In the genomic region with DNA sequence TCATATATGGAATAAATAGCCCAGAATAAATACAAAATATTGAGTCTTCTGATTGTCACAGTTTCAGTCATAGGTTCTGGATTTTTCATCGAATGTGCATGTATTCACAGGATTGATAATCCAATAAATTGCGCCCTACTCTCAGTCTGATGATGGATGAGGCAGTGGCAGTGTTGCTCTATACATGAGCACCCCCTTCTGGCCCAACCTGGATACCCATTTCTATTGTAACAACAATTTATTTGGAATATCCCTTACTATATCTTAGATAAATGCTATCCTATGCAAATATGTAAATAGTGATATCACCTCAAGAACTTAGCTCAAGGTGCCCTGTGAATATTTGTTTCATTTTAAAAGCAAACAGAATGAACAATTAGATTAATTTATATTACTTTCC, we compare ENCODE assay signal across 8 cellular contexts.
A peak's percentile ranks its signal among the peaks of the same experiment; 100 is the strongest.
DNase-seq lines count a peak whose midpoint lies in the region; ATAC-seq and TF ChIP-seq lines count a peak whose summit lies in the region.

No MANE protein-coding gene starts in this region.

- TF ChIP-seq CTCF in brain microvascular endothelial cell (IDR thresholded peaks at IDR 0.05; ENCODE audit: low read depth, low read length, missing control alignments): peak; percentile 66
- peak; percentile 72 for TF ChIP-seq CTCF in neural progenitor cell (IDR thresholded peaks at IDR 0.05)

- H3K9ac ChIP-seq in neural progenitor cell: no peak overlapping the region

- no peaks in the 10 kb centered on the region for H3K9me3 Mint-ChIP-seq in neural progenitor cell

- H3F3A ChIP-seq in neural progenitor cell (ENCODE audit: low read depth): no peaks in the 10 kb centered on the region

- no peaks in the 10 kb centered on the region for H3K27me3 Mint-ChIP-seq in neural progenitor cell (ENCODE audit: insufficient read depth, low read depth)

- H3K27ac ChIP-seq in brain microvascular endothelial cell: no peak overlapping the region
- H3K27ac ChIP-seq in neural progenitor cell: no peak overlapping the region

- H2AFZ ChIP-seq in neural progenitor cell (replicated peaks): no peak overlapping the region

- no peaks in the 10 kb centered on the region for H3K79me2 ChIP-seq in neural progenitor cell (ENCODE audit: low read depth)

- ATAC-seq in HG02970 (IDR thresholded peaks at IDR 0.05; ENCODE audit: low FRiP score, unreplicated experiment) (no peak), left lobe of liver (no peak)

- H3K4me3 Mint-ChIP-seq in neural progenitor cell: no peak overlapping the region

- H3K36me3 Mint-ChIP-seq in neural progenitor cell: no peaks in the 10 kb centered on the region

- no peaks in the 10 kb centered on the region for H4K20me1 ChIP-seq in neural progenitor cell (ENCODE audit: low read depth)

- no peaks in the 10 kb centered on the region for H3K9me3 ChIP-seq in neural progenitor cell (ENCODE audit: low read depth)

- H3K36me3 ChIP-seq in brain microvascular endothelial cell (replicated peaks): no peaks in the 10 kb centered on the region
- no peaks in the 10 kb centered on the region for H3K36me3 ChIP-seq in neural progenitor cell

- H3K4me3 ChIP-seq in brain microvascular endothelial cell (ENCODE audit: low read depth, low read length) (no peak overlapping the region), neural progenitor cell (no peak overlapping the region)

- in situ Hi-C loops in brain microvascular endothelial cell (cut with HindIII; ENCODE audit: low pct_ligation_motif_present, low sequenced_read_pairs): no loop called here

- peak; percentile 0 for DNase-seq in NCI-H510A treated with DMSO at 0.1 percent for 48 hours (lab: John Stamatoyannopoulos, UW)
- no peak for DNase-seq in NCI-H510A (lab: John Stamatoyannopoulos, UW)
- DNase-seq in Kasumi-1 (lab: John Stamatoyannopoulos, UW): peak; percentile 18 to 25
- peak; percentile 27 for DNase-seq in brain microvascular endothelial cell
- peak; percentile 46 for DNase-seq in neural progenitor cell (ENCODE audit: low spot score)
- DNase-seq in activated CD4-positive, alpha-beta T cell treated with anti-CD3 and anti-CD28 coated beads for 4 hours: no peak
- DNase-seq in left lobe of liver (ENCODE audit: low spot score): no peak

- peaks cover 17% of the 10 kb centered on the region for H3K4me1 Mint-ChIP-seq in neural progenitor cell

- no peaks in the 10 kb centered on the region for H3K27me3 ChIP-seq in brain microvascular endothelial cell (replicated peaks)
- H3K27me3 ChIP-seq in neural progenitor cell: no peaks in the 10 kb centered on the region

- H3K27ac Mint-ChIP-seq in neural progenitor cell: no peak overlapping the region

- no peak overlapping the region for H3K4me2 ChIP-seq in neural progenitor cell

- peaks cover 6% of the 10 kb centered on the region for H3K4me1 ChIP-seq in neural progenitor cell

Comparison
In these comparisons a context has a peak if more than half of its experiments do, and no peak if none do; other contexts are left out.
1. DNase-seq: peak in NCI-H510A treated with DMSO at 0.1 percent for 48 hours (single experiment), Kasumi-1 (2 of 2), brain microvascular endothelial cell (single experiment) and neural progenitor cell (single experiment); none in NCI-H510A (single experiment), activated CD4-positive, alpha-beta T cell treated with anti-CD3 and anti-CD28 coated beads for 4 hours (0 of 2) and left lobe of liver (single experiment).